ENCODE assay signal across 1 cellular context in the genomic region with DNA sequence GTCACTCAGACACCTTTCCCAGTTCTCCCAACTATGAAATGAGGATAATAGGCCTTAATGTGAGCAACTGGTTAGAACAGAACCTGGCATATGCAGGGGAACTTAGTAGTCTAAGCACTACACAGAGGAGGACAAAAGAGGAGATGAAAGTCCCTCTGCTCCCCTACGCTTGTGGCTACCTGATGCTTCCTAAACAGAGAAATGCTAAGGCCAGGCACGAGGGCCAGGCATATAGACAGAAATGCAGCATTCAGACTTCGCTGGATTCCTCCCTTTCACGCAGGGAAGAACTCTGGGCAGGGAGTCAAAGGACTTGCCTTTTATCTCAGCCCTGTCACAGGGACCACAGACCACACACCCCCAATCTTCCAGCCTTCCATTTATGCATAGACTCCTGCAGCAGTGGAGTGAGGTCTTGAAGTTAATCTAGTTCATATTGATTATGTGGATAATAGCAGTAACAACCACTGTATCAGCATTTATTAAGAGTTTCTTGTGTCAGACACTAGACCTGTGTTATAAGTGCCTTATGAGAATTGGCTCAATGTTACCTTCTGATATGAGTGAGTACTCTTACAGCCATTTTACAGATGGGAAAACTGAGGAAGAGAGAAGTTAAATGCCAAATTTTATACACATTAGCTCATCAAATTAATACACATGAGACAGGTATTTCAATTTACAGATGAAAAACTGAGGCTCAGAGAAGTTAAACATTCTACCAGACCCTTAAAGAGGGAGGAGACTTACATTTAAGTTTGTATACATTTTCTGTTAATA.
TF ChIP-seq lines count a peak whose summit lies in the region.

No MANE protein-coding gene starts in this region.

TF ChIP-seq in A549, 52 proteins besides CTCF, POLR2A, EP300 and RAD21 (continued from another document):
- TF ChIP-seq HOXA7 (CRISPR knock-in tag; IDR thresholded peaks at IDR 0.05): no peak
